In genomic region chr18:72675394-72675793, GRCh38 we compare ENCODE assay signal across 16 cellular contexts.
DNase-seq lines count a peak whose midpoint lies in the region; ATAC-seq and TF ChIP-seq lines count a peak whose summit lies in the region.
"Had no signal": no experiment of that assay in that cellular context is flagged by ENCODE, and none has a peak within 500 bp of the region (broad histone marks: within the 10 kb centered on the region; RNA-seq: fewer than 3 reads in every experiment).

No MANE protein-coding gene starts in this region.

- TF ChIP-seq CTCF in omental fat pad (IDR thresholded peaks at IDR 0.05): no peak

- DNase-seq in EL: peak; percentile 0
- DNase-seq in NCI-H226: peak; percentile 99
- DNase-seq in glomerular visceral epithelial cell (ENCODE audit: extremely low spot score): peak; percentile 79
- no peak for DNase-seq in omental fat pad (ENCODE audit: low spot score)
- no peak for DNase-seq in NCI-H526 (lab: John Stamatoyannopoulos, UW)
- DNase-seq in activated T-cell treated with anti-CD3 and anti-CD28 coated beads, Interleukin-2, amount 50 U/mL, for 1 hour: no peak
- no peak for DNase-seq in NCI-H345 (lab: John Stamatoyannopoulos, UW)
- DNase-seq: activated CD4-positive, alpha-beta T cell treated with anti-CD3 and anti-CD28 coated beads for 48 hours; activated CD8-positive, alpha-beta memory T cell treated with anti-CD3 and anti-CD28 coated beads, Interleukin-2, amount 10 ng/mL, durations not matched to agents 7 days and 5 days; activated naive CD8-positive, alpha-beta T cell treated with anti-CD3 and anti-CD28 coated beads, Interleukin-2, amount 10 ng/mL, durations not matched to agents 7 days and 5 days; heart right ventricle; lower lobe of right lung; NCI-H774; ovary; right lobe of liver had no signal

- ATAC-seq in omental fat pad (ENCODE audit: low FRiP score): peak; percentile 83
- no peak for ATAC-seq in GM21576 (IDR thresholded peaks at IDR 0.05; ENCODE audit: unreplicated experiment)
- ATAC-seq: activated CD8-positive, alpha-beta memory T cell treated with anti-CD3 and anti-CD28 coated beads, Interleukin-2, amount 10 ng/mL, durations not matched to agents 7 days and 5 days; heart right ventricle; lower lobe of right lung; right lobe of liver had no signal

Comparison
In these comparisons a context has a peak if more than half of its experiments do, and no peak if none do; other contexts are left out.
1. DNase-seq: peak in EL (single experiment), NCI-H226 (single experiment) and glomerular visceral epithelial cell (single experiment); none in omental fat pad (single experiment), NCI-H526 (0 of 2), activated T-cell treated with anti-CD3 and anti-CD28 coated beads, Interleukin-2, amount 50 U/mL, for 1 hour (single experiment) and NCI-H345 (single experiment).